ENCODE assay signal across 10 cellular contexts in the genomic region with DNA sequence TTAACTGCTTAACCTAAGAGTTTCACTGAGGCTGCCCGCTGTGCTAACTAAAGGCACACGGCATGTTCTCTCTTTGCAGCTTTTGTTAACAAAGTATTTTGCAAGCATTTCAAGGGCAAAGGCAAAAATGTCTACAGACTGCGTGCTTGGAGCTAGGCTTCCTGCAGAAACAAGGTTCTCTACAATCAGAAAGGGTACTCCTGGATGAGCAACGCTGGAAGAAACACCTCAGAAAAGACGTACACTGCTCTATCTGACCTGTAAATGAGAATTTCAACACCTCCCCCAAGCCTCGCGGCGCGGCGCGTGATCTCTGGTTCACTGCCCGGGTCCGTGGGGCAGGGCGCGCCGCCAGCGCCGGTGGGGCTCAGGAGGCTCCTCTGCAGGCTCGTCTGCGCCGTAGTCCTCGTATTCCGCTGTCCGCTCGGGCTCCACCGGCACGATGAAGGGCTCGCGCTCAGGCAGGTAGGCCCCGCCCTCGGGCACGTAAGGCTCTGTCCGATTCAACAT.
DNase-seq lines count a peak whose midpoint lies in the region; ATAC-seq and TF ChIP-seq lines count a peak whose summit lies in the region.
"Had no signal": no experiment of that assay in that cellular context is flagged by ENCODE, and none has a peak within 500 bp of the region (broad histone marks: within the 10 kb centered on the region; RNA-seq: fewer than 3 reads in every experiment).

No MANE protein-coding gene starts in this region.

- H3K36me3 ChIP-seq in BE2C (no peaks in the 10 kb centered on the region), hepatocyte (replicated peaks; ENCODE audit: insufficient read depth, low read depth) (no peaks in the 10 kb centered on the region), spleen (no peaks in the 10 kb centered on the region)
- H3K36me3 ChIP-seq: BLaER1 treated with 17β-estradiol and CSF1 and Interleukin-3, amounts not matched to agents 10 nM and 100 nM had no signal

- H2AFZ ChIP-seq in hepatocyte = peak overlapping the region; percentile 50

- ATAC-seq in omental fat pad (ENCODE audit: low FRiP score) = peak; percentile 82
- no peak for ATAC-seq in GM18873 (IDR thresholded peaks at IDR 0.05; ENCODE audit: low FRiP score, unreplicated experiment)

- no peaks in the 10 kb centered on the region for H3K9me3 ChIP-seq in BE2C
- no peaks in the 10 kb centered on the region for H3K9me3 ChIP-seq in hepatocyte (ENCODE audit: low read depth)
- no peaks in the 10 kb centered on the region for H3K9me3 ChIP-seq in spleen

- H3K4me1 ChIP-seq in BE2C (no peaks in the 10 kb centered on the region), hepatocyte (ENCODE audit: insufficient read depth) (peaks cover 3% of the 10 kb centered on the region), spleen (no peaks in the 10 kb centered on the region)
- H3K4me1 ChIP-seq: BLaER1 treated with 17β-estradiol and CSF1 and Interleukin-3, amounts not matched to agents 10 nM and 100 nM had no signal

- H3K4me2 ChIP-seq in hepatocyte = peak overlapping the region; percentile 75
- H3K4me2 ChIP-seq: BLaER1 treated with 17β-estradiol and CSF1 and Interleukin-3, amounts not matched to agents 10 nM and 100 nM had no signal

- TF ChIP-seq CTCF in BE2C (IDR thresholded peaks at IDR 0.05; ENCODE audit: low read depth, low read length) (no peak), hepatocyte (IDR thresholded peaks at IDR 0.05; ENCODE audit: poor library complexity) (no peak), omental fat pad (IDR thresholded peaks at IDR 0.05) (no peak), spleen (IDR thresholded peaks at IDR 0.05 in 8 of 11, conservative IDR thresholded peaks at IDR 0.05 in 3 of 11) (no peak)

- peak overlapping the region; percentile 3 for H3K27ac ChIP-seq in hepatocyte
- H3K27ac ChIP-seq in spleen = no peak overlapping the region
- H3K27ac ChIP-seq: BLaER1 treated with 17β-estradiol and CSF1 and Interleukin-3, amounts not matched to agents 10 nM and 100 nM; HL-60 had no signal

- TF ChIP-seq POLR2A in spleen (IDR thresholded peaks at IDR 0.05) = no peak

- WGBS in hepatocyte (ENCODE audit: low lambda C conversion rate, missing lambda C conversion rate) = 22% methylated on average over 33 of the region's 33 CpGs
- WGBS in spleen, 5 donors = 12 to 26% (median 14%) methylated on average over 25 to 33 of the region's 33 CpGs

- H3K9me2 ChIP-seq in hepatocyte (replicated peaks; ENCODE audit: insufficient read depth) = no peaks in the 10 kb centered on the region

- no peak overlapping the region for H3K4me3 ChIP-seq in BE2C (ENCODE audit: low read depth, low read length)
- H3K4me3 ChIP-seq in hepatocyte = peak overlapping the region; percentile 24
- H3K4me3 ChIP-seq in spleen = no peak overlapping the region
- H3K4me3 ChIP-seq: BLaER1 treated with 17β-estradiol and CSF1 and Interleukin-3, amounts not matched to agents 10 nM and 100 nM had no signal

- DNase-seq in BE2C = peak; percentile 8
- peak; percentile 4 for DNase-seq in NCI-H774 (lab: John Stamatoyannopoulos, UW)
- peak; percentile 76 for DNase-seq in hepatocyte (ENCODE audit: low spot score)
- no peak for DNase-seq in omental fat pad (ENCODE audit: low spot score)
- DNase-seq in NCI-H1694 treated with DMSO at 0.1 percent for 48 hours (lab: John Stamatoyannopoulos, UW) = no peak
- no peak for DNase-seq in NCI-H1092 (lab: John Stamatoyannopoulos, UW)
- DNase-seq in spleen = no peak

- H3K79me2 ChIP-seq in hepatocyte = no peaks in the 10 kb centered on the region

- intact Hi-C loops in spleen (cut with DNase I; ENCODE audit: low total_unique reads) = no loop called here

- H3K27me3 ChIP-seq in BE2C = peaks cover 10% of the 10 kb centered on the region
- H3K27me3 ChIP-seq in hepatocyte = no peaks in the 10 kb centered on the region
- peaks cover 0 to 34% (median 9%) of the 10 kb centered on the region in 7 donors for H3K27me3 ChIP-seq in spleen (replicated peaks in 1 of 7)
- H3K27me3 ChIP-seq: BLaER1 treated with 17β-estradiol and CSF1 and Interleukin-3, amounts not matched to agents 10 nM and 100 nM had no signal

- no peaks in the 10 kb centered on the region for H4K20me1 ChIP-seq in hepatocyte (ENCODE audit: insufficient read depth, poor library complexity, severe bottlenecking)
- H4K20me1 ChIP-seq: BLaER1 treated with 17β-estradiol and CSF1 and Interleukin-3, amounts not matched to agents 10 nM and 100 nM had no signal

Comparison
In these comparisons a context has a peak if more than half of its experiments do, and no peak if none do; other contexts are left out.
1. DNase-seq: peak in BE2C (single experiment), NCI-H774 (single experiment) and hepatocyte (single experiment); none in omental fat pad (single experiment), NCI-H1694 treated with DMSO at 0.1 percent for 48 hours (single experiment), NCI-H1092 (single experiment) and spleen (single experiment).